Comparison of ENCODE assay signal across 24 cellular contexts in the genomic region with DNA sequence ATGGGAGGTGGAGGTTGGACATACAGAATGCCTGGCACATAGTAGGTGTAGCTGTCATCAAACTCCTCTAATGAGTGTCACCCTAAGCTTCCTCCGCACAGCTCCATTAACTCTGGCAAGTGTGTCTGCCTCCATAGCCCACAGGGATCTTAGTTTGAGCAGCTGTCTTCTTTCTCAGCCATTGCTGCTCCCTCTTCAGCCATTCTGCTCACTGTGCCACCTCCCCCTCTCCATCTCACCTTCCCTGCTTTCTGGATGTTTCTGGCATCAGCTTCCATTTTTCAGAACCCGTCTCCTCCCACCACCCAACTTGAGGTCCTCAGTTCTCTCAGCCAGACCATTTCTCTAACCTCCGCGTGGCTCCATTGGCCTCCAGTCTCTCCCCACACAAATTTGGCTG. TPM values are rescaled to one million over a fixed set of nuclear protein-coding genes. Genes with fewer than 3 reads are reported as not detected.
DNase-seq lines count a peak whose midpoint lies in the region; ATAC-seq and TF ChIP-seq lines count a peak whose summit lies in the region.
"Had no signal": no experiment of that assay in that cellular context is flagged by ENCODE, and none has a peak within 500 bp of the region (broad histone marks: within the 10 kb centered on the region; RNA-seq: fewer than 3 reads in every experiment).

No MANE protein-coding gene starts in this region.

- H3K79me1 ChIP-seq in neuronal stem cell (ENCODE audit: low read depth, low read length): no peaks in the 10 kb centered on the region

- DNase-seq in left kidney (ENCODE audit: low read depth, low spot score) (peak; percentile 20), neuronal stem cell (ENCODE audit: low spot score) (no peak)
- no peak for DNase-seq in stimulated activated naive CD4-positive, alpha-beta T cell treated with Interleukin-2 at 50 U/mL for 16 hours (lab: John Stamatoyannopoulos, UW)
- DNase-seq: 8988T; ACHN; BE2C; C1 segment of cervical spinal cord; CD4-positive, alpha-beta memory T cell; CD4-positive, CD25-positive, alpha-beta regulatory T cell; CD8-positive, alpha-beta memory T cell; COR-L47; DMS 273 treated with DMSO at 0.1 percent for 48 hours; DMS153; DMS53; DMS79; DND-41; EL; GDM1 had no signal

- POLR2A ChIA-PET in HEK293 (lab: Yijun Ruan, JAX): no interaction called here

- H2AFZ ChIP-seq in neuronal stem cell (ENCODE audit: low read length): no peak overlapping the region

- H2BK12ac ChIP-seq in neuronal stem cell (ENCODE audit: low read length): no peak overlapping the region

- H3K23ac ChIP-seq in neuronal stem cell (ENCODE audit: low read depth, low read length, poor library complexity): no peak overlapping the region

- H3K9me3 ChIP-seq in HEK293 (ENCODE audit: control insufficient read depth, insufficient read depth, low read depth, low read length): no peaks in the 10 kb centered on the region
- no peaks in the 10 kb centered on the region for H3K9me3 ChIP-seq in neuronal stem cell (replicated peaks in 1 of 2; ENCODE audit: control insufficient read depth in 2 of 2, insufficient read depth in 1 of 2, low read depth in 1 of 2, low read length in 2 of 2)
- H3K9me3 ChIP-seq: BE2C, BLaER1 had no signal

- no peak overlapping the region for H2BK120ac ChIP-seq in neuronal stem cell (ENCODE audit: low read depth, low read length)

- H2BK15ac ChIP-seq in neuronal stem cell (ENCODE audit: low read length): no peak overlapping the region

- H3K36me3 ChIP-seq in HEK293 (ENCODE audit: control insufficient read depth in 2 of 2, insufficient read depth in 1 of 2, low read length in 2 of 2): no peaks in the 10 kb centered on the region
- no peaks in the 10 kb centered on the region for H3K36me3 ChIP-seq in neuronal stem cell (replicated peaks in 1 of 2; ENCODE audit: control insufficient read depth in 2 of 2, insufficient read depth in 2 of 2, low read length in 2 of 2)
- H3K36me3 ChIP-seq: BE2C, BLaER1 had no signal

- no peak overlapping the region for H3K4ac ChIP-seq in neuronal stem cell (ENCODE audit: low read length)

- no CpG with 5 or more reads among the region's 4 CpGs for WGBS in neuronal stem cell (ENCODE audit: extremely low coverage in 2 of 2, insufficient read length in 2 of 2, insufficient replicate concordance in 1 of 2), 2 donors

- no peak overlapping the region for H3K9ac ChIP-seq in neuronal stem cell (ENCODE audit: low read depth, low read length, poor library complexity)
- H3K9ac ChIP-seq: BLaER1 had no signal

- H3K18ac ChIP-seq in neuronal stem cell (ENCODE audit: low read length): peak overlapping the region; percentile 7

- H4K8ac ChIP-seq in neuronal stem cell (ENCODE audit: low read depth, low read length): no peak overlapping the region

- no peak overlapping the region for H2BK5ac ChIP-seq in neuronal stem cell (ENCODE audit: low read length)

- H3K14ac ChIP-seq in neuronal stem cell (ENCODE audit: low read length): no peak overlapping the region

- H3K4me1 ChIP-seq in HEK293 (ENCODE audit: control insufficient read depth, insufficient read depth, low read length) (no peaks in the 10 kb centered on the region), neuronal stem cell (ENCODE audit: control insufficient read depth in 2 of 2, insufficient read depth in 1 of 2, low read depth in 1 of 2, low read length in 2 of 2) (no peaks in the 10 kb centered on the region)
- H3K4me1 ChIP-seq: BE2C, BLaER1 had no signal

- H3K4me3 ChIP-seq in HEK293 (ENCODE audit: low read depth, low read length) (no peak overlapping the region), neuronal stem cell (ENCODE audit: low read length in 2 of 2) (no peak overlapping the region)
- H3K4me3 ChIP-seq: BLaER1, GM12878 had no signal

- TF ChIP-seq CTCF in HEK293 (tag by site-specific recombination; IDR thresholded peaks at IDR 0.05): no peak

- ATAC-seq in HG02623 (IDR thresholded peaks at IDR 0.05; ENCODE audit: unreplicated experiment) (no peak), HG03025 (IDR thresholded peaks at IDR 0.05; ENCODE audit: low FRiP score, unreplicated experiment) (no peak)
- ATAC-seq: GM12878 had no signal

- H3K4me2 ChIP-seq in neuronal stem cell (ENCODE audit: insufficient read depth, low read length, poor library complexity, severe bottlenecking): no peak overlapping the region
- H3K4me2 ChIP-seq: BLaER1 had no signal

- CTCF ChIA-PET in HEK293 (lab: Yijun Ruan, JAX): interaction anchor here (1.0 to 1.5 kb wide), 4 partner anchors 11 to 54 kb away, joined by 3 to 7 read pairs (median 5); no protein-coding TSS in a partner anchor

- H3K27me3 ChIP-seq in neuronal stem cell (ENCODE audit: control insufficient read depth in 3 of 3, insufficient read depth in 3 of 3, low read depth in 1 of 3, low read length in 3 of 3): peaks cover 0 to 5% (median 0%) of the 10 kb centered on the region in 3 experiments
- H3K27me3 ChIP-seq: BE2C, BLaER1 had no signal

- H2AK5ac ChIP-seq in neuronal stem cell (ENCODE audit: low read depth, low read length): peak overlapping the region; percentile 5

- no peak overlapping the region for H4K91ac ChIP-seq in neuronal stem cell (ENCODE audit: low read depth, low read length, poor library complexity)

- no peak overlapping the region for H3K27ac ChIP-seq in HEK293 (ENCODE audit: extremely low read depth, low read depth, low read length)
- H3K27ac ChIP-seq in neuronal stem cell (replicated peaks; ENCODE audit: low read length): no peak overlapping the region
- H3K27ac ChIP-seq: BLaER1 had no signal

TF ChIP-seq in HEK293, 187 proteins besides CTCF, POLR2A, EP300 and RAD21:
- TF ChIP-seq ZNF629 (tag by site-specific recombination; IDR thresholded peaks at IDR 0.05) (no peak), ZNF341 (tag by site-specific recombination; IDR thresholded peaks at IDR 0.05; ENCODE audit: low read depth) (peak; percentile 81)

RNA-seq across cellular contexts. Expression of gene GLIS3, which starts 13.3 kb away (rescaled TPM):
- polyA plus RNA-seq in neuronal stem cell (2013, experiment 1 of 2): 14.7 TPM
- 15.3 TPM for polyA plus RNA-seq in neuronal stem cell (2013, experiment 2 of 2)
- polyA plus RNA-seq: CD14-positive monocyte had no signal
